In the genomic region with DNA sequence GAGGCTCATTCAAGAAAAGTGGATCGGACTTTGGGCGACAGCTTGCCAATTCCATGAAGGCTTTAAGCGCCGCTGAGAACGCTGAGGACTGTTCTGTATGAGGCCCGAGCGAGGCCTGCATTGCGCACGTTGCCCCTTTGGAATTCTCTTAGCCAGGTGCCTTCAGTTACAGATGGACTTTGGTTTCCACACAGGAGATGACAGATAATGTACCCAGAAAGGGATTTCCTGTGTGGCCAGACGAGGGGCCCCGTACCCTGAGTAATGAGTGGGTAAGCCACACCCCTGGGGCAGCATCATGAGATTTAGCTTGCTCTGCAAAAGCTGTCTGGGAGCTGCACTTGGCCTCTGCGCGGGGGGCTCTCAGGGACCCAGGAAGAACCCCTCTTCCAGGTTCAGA, we compare ENCODE assay signal across 31 cellular contexts.
"Had no signal": no experiment of that assay in that cellular context is flagged by ENCODE, and none has a peak within 500 bp of the region (broad histone marks: within the 10 kb centered on the region; RNA-seq: fewer than 3 reads in every experiment).

No MANE protein-coding gene starts in this region.

- ATAC-seq: activated CD8-positive, alpha-beta T cell treated with anti-CD3 and anti-CD28 coated beads for 36 hours; activated naive CD4-positive, alpha-beta T cell treated with anti-CD3 and anti-CD28 coated beads, Interleukin-2, amount 50 U/mL, for 72 hours; activated T-cell treated with anti-CD3 and anti-CD28 coated beads, Interleukin-2, amount 50 U/mL, for 72 hours; body of pancreas; Panc1; SK-N-SH treated with all-trans-retinoic acid at 6 μM for 48 hours had no signal

- H3K36me3 ChIP-seq: adrenal gland, breast epithelium, SJSA1 had no signal

- FAIRE-seq: astrocyte had no signal

- H3K9me3 ChIP-seq: adrenal gland, body of pancreas, breast epithelium, SJSA1 had no signal

- H3K4me1 ChIP-seq: adrenal gland, body of pancreas, breast epithelium, SJSA1 had no signal

- H3K27me3 ChIP-seq: adrenal gland, body of pancreas, SJSA1 had no signal

- H3K27ac ChIP-seq: adrenal gland, body of pancreas, breast epithelium, SJSA1 had no signal

- H3K4me3 ChIP-seq: adrenal gland, body of pancreas, breast epithelium, SJSA1 had no signal

- DNase-seq: activated CD4-positive, alpha-beta T cell treated with anti-CD3 and anti-CD28 coated beads, Interleukin-2, amount 10 ng/mL, durations not matched to agents 24 days and 14 days; activated CD4-positive, alpha-beta T cell treated with anti-CD3 and anti-CD28 coated beads, Interleukin-2, amount 50 U/mL, for 4 hours; activated CD8-positive, alpha-beta T cell treated with anti-CD3 and anti-CD28 coated beads for 36 hours; activated gamma-delta T cell; activated naive CD4-positive, alpha-beta T cell treated with Interleukin-2 at 50 U/mL for 16 hours; activated T-cell treated with anti-CD3 and anti-CD28 coated beads, Interleukin-2, amount 50 U/mL, for 1 hour; activated T-cell treated with anti-CD3 and anti-CD28 coated beads, Interleukin-2, amount 50 U/mL, for 72 hours; adrenal gland; body of pancreas; Kasumi-1; KG1; NCI-H1092 treated with DMSO at 0.1 percent for 48 hours; NCI-H1417; NCI-H146; NCI-H187; NCI-H2029 treated with DMSO at 0.1 percent for 48 hours; NCI-H2107; NCI-H2171; NCI-H510A; NCI-H526; NCI-H748 treated with DMSO at 0.1 percent for 48 hours; SHP77 treated with DMSO at 0.1 percent for 48 hours; T-helper 1 cell; T-helper 2 cell; T-helper 9 cell had no signal
